Comparison of ENCODE assay signal across 1 cellular context in genomic region chr19:1065606-1066109, GRCh38.
TF ChIP-seq lines count a peak whose summit lies in the region.

No MANE protein-coding gene starts in this region.

TF ChIP-seq in HepG2, 621 proteins besides CTCF, POLR2A, EP300 and RAD21 (continued from another document and continues in another):
- TF ChIP-seq ZNF570 (CRISPR knock-in tag; IDR thresholded peaks at IDR 0.05; ENCODE audit: borderline replicate concordance) (0 out of 2 replicates have a peak, but pooled peaks have one; percentile 34), HMG20A (CRISPR knock-in tag; IDR thresholded peaks at IDR 0.05; ENCODE audit: borderline replicate concordance) (no peak), MXD3 (CRISPR knock-in tag; IDR thresholded peaks at IDR 0.05) (no peak; the same call in 1 of the 2 replicates), SKIL (CRISPR knock-in tag; IDR thresholded peaks at IDR 0.05; ENCODE audit: borderline replicate concordance) (no peak; the same call in 1 of the 2 replicates), ZNF281 (CRISPR knock-in tag; IDR thresholded peaks at IDR 0.05; ENCODE audit: borderline replicate concordance) (no peak), HNF4G (IDR thresholded peaks at IDR 0.05; ENCODE audit: borderline replicate concordance, low read depth, low read length) (no peak), HNF4G (CRISPR knock-in tag; IDR thresholded peaks at IDR 0.05; ENCODE audit: borderline replicate concordance, low read depth) (no peak), LRRFIP1 (CRISPR knock-in tag; conservative IDR thresholded peaks at IDR 0.05) (no peak), REL (CRISPR knock-in tag; conservative IDR thresholded peaks at IDR 0.05) (no peak), MBNL3 (CRISPR knock-in tag; conservative IDR thresholded peaks at IDR 0.05) (no peak), TSC22D2 (CRISPR knock-in tag; IDR thresholded peaks at IDR 0.05; ENCODE audit: borderline replicate concordance) (no peak), ZNF441 (CRISPR knock-in tag; IDR thresholded peaks at IDR 0.05; ENCODE audit: borderline replicate concordance) (peak; percentile 42; the same call in 1 of the 2 replicates), ZBTB42 (CRISPR knock-in tag; IDR thresholded peaks at IDR 0.05) (no peak), CBX1 (IDR thresholded peaks at IDR 0.05; ENCODE audit: low read depth) (no peak), STAT5B (CRISPR knock-in tag; IDR thresholded peaks at IDR 0.05) (no peak), ARID3A (IDR thresholded peaks at IDR 0.05; ENCODE audit: low read depth, low read length) (no peak), ZFP41 (CRISPR knock-in tag; IDR thresholded peaks at IDR 0.05; ENCODE audit: borderline replicate concordance) (0 out of 2 replicates have a peak, but pooled peaks have one; percentile 14), EHMT2 (IDR thresholded peaks at IDR 0.05; ENCODE audit: borderline replicate concordance, low read depth, low read length) (no peak), ZNF720 (CRISPR knock-in tag; IDR thresholded peaks at IDR 0.05) (no peak), HDAC1 (CRISPR knock-in tag; IDR thresholded peaks at IDR 0.05) (no peak), ZNF101 (CRISPR knock-in tag; IDR thresholded peaks at IDR 0.05; ENCODE audit: borderline replicate concordance, low read depth) (no peak), KLF13 (CRISPR knock-in tag; IDR thresholded peaks at IDR 0.05) (no peak), KMT2A (CRISPR knock-in tag; IDR thresholded peaks at IDR 0.05) (no peak), USF2 (IDR thresholded peaks at IDR 0.05; ENCODE audit: low read depth, low read length) (no peak), USF2 (CRISPR knock-in tag; IDR thresholded peaks at IDR 0.05; ENCODE audit: borderline replicate concordance) (no peak), ZBTB25 (CRISPR knock-in tag; IDR thresholded peaks at IDR 0.05) (no peak), ZFP37 (CRISPR knock-in tag; IDR thresholded peaks at IDR 0.05; ENCODE audit: borderline replicate concordance) (no peak), FOXA3 (CRISPR knock-in tag; IDR thresholded peaks at IDR 0.05) (no peak), ELK4 (CRISPR knock-in tag; IDR thresholded peaks at IDR 0.05; ENCODE audit: borderline replicate concordance) (no peak), MAFK (conservative IDR thresholded peaks at IDR 0.05 in 1 of 2, IDR thresholded peaks at IDR 0.05 in 1 of 2; ENCODE audit: low read length in 2 of 2) (peak in 1 of 2 experiments; percentile 27; a peak in 1 of 4 replicates), ZNF292 (CRISPR knock-in tag; IDR thresholded peaks at IDR 0.05; ENCODE audit: borderline replicate concordance, low read depth) (no peak), MAZ (IDR thresholded peaks at IDR 0.05; ENCODE audit: borderline replicate concordance, low read depth, low read length) (no peak), MAZ (CRISPR knock-in tag; IDR thresholded peaks at IDR 0.05; ENCODE audit: low read depth) (no peak), SP4 (CRISPR knock-in tag; IDR thresholded peaks at IDR 0.05) (peak; percentile 78), AGO2 (optimal IDR thresholded peaks at IDR 0.05; ENCODE audit: low read depth, low read length) (no peak), SNAPC5 (CRISPR knock-in tag; IDR thresholded peaks at IDR 0.05; ENCODE audit: borderline replicate concordance) (no peak), ZBTB14 (CRISPR knock-in tag; IDR thresholded peaks at IDR 0.05) (no peak), ZNF263 (CRISPR knock-in tag; IDR thresholded peaks at IDR 0.05) (no peak)
- TF ChIP-seq, protein P1, sequence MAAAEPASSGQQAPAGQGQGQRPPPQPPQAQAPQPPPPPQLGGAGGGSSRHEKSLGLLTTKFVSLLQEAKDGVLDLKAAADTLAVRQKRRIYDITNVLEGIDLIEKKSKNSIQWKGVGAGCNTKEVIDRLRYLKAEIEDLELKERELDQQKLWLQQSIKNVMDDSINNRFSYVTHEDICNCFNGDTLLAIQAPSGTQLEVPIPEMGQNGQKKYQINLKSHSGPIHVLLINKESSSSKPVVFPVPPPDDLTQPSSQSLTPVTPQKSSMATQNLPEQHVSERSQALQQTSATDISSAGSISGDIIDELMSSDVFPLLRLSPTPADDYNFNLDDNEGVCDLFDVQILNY (CRISPR knock-in tag; conservative IDR thresholded peaks at IDR 0.05): no peak
- TF ChIP-seq, protein P2, sequence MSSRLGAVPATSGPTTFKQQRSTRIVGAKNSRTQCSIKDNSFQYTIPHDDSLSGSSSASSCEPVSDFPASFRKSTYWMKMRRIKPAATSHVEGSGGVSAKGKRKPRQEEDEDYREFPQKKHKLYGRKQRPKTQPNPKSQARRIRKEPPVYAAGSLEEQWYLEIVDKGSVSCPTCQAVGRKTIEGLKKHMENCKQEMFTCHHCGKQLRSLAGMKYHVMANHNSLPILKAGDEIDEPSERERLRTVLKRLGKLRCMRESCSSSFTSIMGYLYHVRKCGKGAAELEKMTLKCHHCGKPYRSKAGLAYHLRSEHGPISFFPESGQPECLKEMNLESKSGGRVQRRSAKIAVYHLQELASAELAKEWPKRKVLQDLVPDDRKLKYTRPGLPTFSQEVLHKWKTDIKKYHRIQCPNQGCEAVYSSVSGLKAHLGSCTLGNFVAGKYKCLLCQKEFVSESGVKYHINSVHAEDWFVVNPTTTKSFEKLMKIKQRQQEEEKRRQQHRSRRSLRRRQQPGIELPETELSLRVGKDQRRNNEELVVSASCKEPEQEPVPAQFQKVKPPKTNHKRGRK (CRISPR knock-in tag; IDR thresholded peaks at IDR 0.05): no peak
- TF ChIP-seq, protein P3, sequence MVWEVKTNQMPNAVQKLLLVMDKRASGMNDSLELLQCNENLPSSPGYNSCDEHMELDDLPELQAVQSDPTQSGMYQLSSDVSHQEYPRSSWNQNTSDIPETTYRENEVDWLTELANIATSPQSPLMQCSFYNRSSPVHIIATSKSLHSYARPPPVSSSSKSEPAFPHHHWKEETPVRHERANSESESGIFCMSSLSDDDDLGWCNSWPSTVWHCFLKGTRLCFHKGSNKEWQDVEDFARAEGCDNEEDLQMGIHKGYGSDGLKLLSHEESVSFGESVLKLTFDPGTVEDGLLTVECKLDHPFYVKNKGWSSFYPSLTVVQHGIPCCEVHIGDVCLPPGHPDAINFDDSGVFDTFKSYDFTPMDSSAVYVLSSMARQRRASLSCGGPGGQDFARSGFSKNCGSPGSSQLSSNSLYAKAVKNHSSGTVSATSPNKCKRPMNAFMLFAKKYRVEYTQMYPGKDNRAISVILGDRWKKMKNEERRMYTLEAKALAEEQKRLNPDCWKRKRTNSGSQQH (CRISPR knock-in tag; IDR thresholded peaks at IDR 0.05; ENCODE audit: low read depth): no peak
